ENCODE assay signal across 24 cellular contexts in genomic region chr13:84903391-84903790, GRCh38.
"Had no signal": no experiment of that assay in that cellular context is flagged by ENCODE, and none has a peak within 500 bp of the region (broad histone marks: within the 10 kb centered on the region; RNA-seq: fewer than 3 reads in every experiment).

No MANE protein-coding gene starts in this region.

- ATAC-seq: mucosa of descending colon; naive thymus-derived CD4-positive, alpha-beta T cell; natural killer cell treated with Interleukin-12 subunit alpha and Interleukin-12 subunit beta and Interleukin-15 and Interleukin-18, amount 100 ng/mL, for 72 hours; pancreas; right cardiac atrium; stimulated activated memory B cell treated with anti-CD40 and anti-IgM and Interleukin-4, amounts not matched to agents 10 μg/mL and 1 μg/mL and 100 μg/mL, for 72 hours; stimulated activated naive CD8-positive, alpha-beta T cell treated with anti-CD3 and anti-CD28 coated beads, Interleukin-15, amount 100 ng/mL, for 72 hours had no signal

- H3K4me2 ChIP-seq: hepatocyte, smooth muscle cell had no signal

- H3K36me3 ChIP-seq: left ventricle myocardium inferior, pancreas, prostate gland, tibial nerve, uterus had no signal

- H2AFZ ChIP-seq: hepatocyte had no signal

- H3K27me3 ChIP-seq: hepatocyte, pancreas, tibial nerve, uterus had no signal

- H3K79me2 ChIP-seq: hepatocyte had no signal

- FAIRE-seq: pancreas had no signal

- H3K4me3 ChIP-seq: hepatocyte, left ventricle myocardium inferior, lung, mucosa of descending colon, pancreas, prostate gland, smooth muscle cell, tibial nerve, uterus had no signal

- H3K27ac ChIP-seq: hepatocyte, left ventricle myocardium inferior, pancreas, prostate gland, tibial nerve, uterus had no signal

- H3K9me3 ChIP-seq: left ventricle myocardium inferior, mucosa of descending colon, pancreas, prostate gland, tibial nerve, uterus had no signal

- DNase-seq: islet precursor cell; left ventricle myocardium inferior; midbrain; mucosa of descending colon; naive thymus-derived CD4-positive, alpha-beta T cell; pancreas; posterior cingulate gyrus; retina; right cardiac atrium; stimulated activated CD4-positive, alpha-beta T cell treated with anti-CD3 and anti-CD28 coated beads, Interleukin-1b, Interleukin-23, amount 100 ng/mL, for 48 hours; stimulated activated CD4-positive, alpha-beta T cell treated with anti-CD3 and anti-CD28 coated beads, Interleukin-2, amount 100 ng/mL, for 48 hours; stimulated activated CD4-positive, alpha-beta T cell treated with anti-CD3 and anti-CD28 coated beads, Interleukin-4, amount 100 ng/mL, for 4 hours; stimulated activated CD8-positive, alpha-beta memory T cell treated with anti-CD3 and anti-CD28 coated beads, Interleukin-4, amount 100 ng/mL, for 48 hours; stimulated activated naive CD4-positive, alpha-beta T cell treated with Interleukin-2 at 50 U/mL for 16 hours; stimulated activated naive CD8-positive, alpha-beta T cell treated with anti-CD3 and anti-CD28 coated beads, Interleukin-15, amount 100 ng/mL, for 72 hours; substantia nigra; uterus had no signal

- H3K4me1 ChIP-seq: left ventricle myocardium inferior, pancreas, prostate gland, tibial nerve, uterus had no signal
